ENCODE assay signal across 14 cellular contexts in genomic region chr6:45533394-45533793, GRCh38.
DNase-seq lines count a peak whose midpoint lies in the region; ATAC-seq and TF ChIP-seq lines count a peak whose summit lies in the region.
"Had no signal": no experiment of that assay in that cellular context is flagged by ENCODE, and none has a peak within 500 bp of the region (broad histone marks: within the 10 kb centered on the region; RNA-seq: fewer than 3 reads in every experiment).

No MANE protein-coding gene starts in this region.

- DNase-seq in HFFc6 (no peak), cardiac fibroblast (ENCODE audit: low read depth in 2 of 2) (peak; percentile 41 to 50), left lung (no peak), body of pancreas (no peak), NCI-H345 treated with DMSO at 0.1 percent for 48 hours (lab: John Stamatoyannopoulos, UW; ENCODE audit: unreplicated experiment) (no peak)
- DNase-seq: CD4-positive, alpha-beta T cell; GF-D8; stimulated activated naive CD8-positive, alpha-beta T cell treated with anti-CD3 and anti-CD28 coated beads, Interleukin-15, Interleukin-2, amounts not matched to agents 100 U/mL and 50 U/mL, for 24 hours had no signal

- TF ChIP-seq CTCF in HFFc6 (IDR thresholded peaks at IDR 0.05): no peak
- TF ChIP-seq CTCF in cardiac fibroblast (IDR thresholded peaks at IDR 0.05; ENCODE audit: low read depth, low read length): no peak
- TF ChIP-seq CTCF in left lung (IDR thresholded peaks at IDR 0.05): no peak
- TF ChIP-seq CTCF in body of pancreas (IDR thresholded peaks at IDR 0.05): no peak

- H3K36me3 ChIP-seq in left lung (no peaks in the 10 kb centered on the region), skeletal muscle tissue (ENCODE audit: control insufficient read depth in 3 of 3, insufficient read depth in 3 of 3, low read length in 3 of 3) (no peaks in the 10 kb centered on the region), body of pancreas (replicated peaks in 1 of 2; ENCODE audit: insufficient read depth in 1 of 2, low read depth in 2 of 2) (no peaks in the 10 kb centered on the region)

- H3K4me1 ChIP-seq in left lung (no peaks in the 10 kb centered on the region), skeletal muscle tissue (ENCODE audit: control insufficient read depth in 3 of 3, insufficient read depth in 3 of 3, low read length in 3 of 3) (peaks cover under 1 to 7% (median 3%) of the 10 kb centered on the region in 3 donors), body of pancreas (no peaks in the 10 kb centered on the region)

- peak overlapping the region; percentile 27 to 66 (median 51) for H3K9ac ChIP-seq in skeletal muscle tissue (ENCODE audit: low read depth in 1 of 3, low read length in 3 of 3)

- intact Hi-C loops in left lung (cut with DNase I): no loop called here
- intact Hi-C loops in body of pancreas (cut with DNase I): no loop called here

- peaks cover 16% of the 10 kb centered on the region for H3K36me3 Mint-ChIP-seq in HFFc6 (ENCODE audit: low read depth)

- peak overlapping the region; percentile 79 for H3K4me3 Mint-ChIP-seq in HFFc6
- H3K4me3 Mint-ChIP-seq: CD4-positive, alpha-beta T cell had no signal

- H3K27me3 ChIP-seq in left lung (no peaks in the 10 kb centered on the region), skeletal muscle tissue (ENCODE audit: control insufficient read depth in 3 of 3, insufficient read depth in 3 of 3, low read length in 3 of 3) (no peaks in the 10 kb centered on the region), body of pancreas (no peaks in the 10 kb centered on the region)

- WGBS in body of pancreas, 2 donors: 20 to 29% methylated on average over 4 of the region's 4 CpGs

- H3K9me3 Mint-ChIP-seq in HFFc6: no peaks in the 10 kb centered on the region
- H3K9me3 Mint-ChIP-seq: CD4-positive, alpha-beta T cell had no signal

- peak overlapping the region; percentile 26 for H3K27ac Mint-ChIP-seq in HFFc6
- H3K27ac Mint-ChIP-seq: CD4-positive, alpha-beta T cell; progenitor cell of endocrine pancreas had no signal

- peaks cover 22% of the 10 kb centered on the region for H3K4me1 Mint-ChIP-seq in HFFc6 (ENCODE audit: low read depth)

- no peak overlapping the region for H3K27ac ChIP-seq in left lung
- H3K27ac ChIP-seq in skeletal muscle tissue (ENCODE audit: low read depth, low read length): no peak overlapping the region
- no peak overlapping the region for H3K27ac ChIP-seq in body of pancreas

- peak; percentile 58 for ATAC-seq in left lung
- ATAC-seq in body of pancreas: no peak
- ATAC-seq in GM18907 (IDR thresholded peaks at IDR 0.05; ENCODE audit: unreplicated experiment): no peak
- no peak for ATAC-seq in GM18909 (IDR thresholded peaks at IDR 0.05; ENCODE audit: poor library complexity, unreplicated experiment)
- ATAC-seq: activated CD4-positive, CD25-positive, alpha-beta regulatory T cell treated with anti-CD3 and anti-CD28 coated beads, Interleukin-2, amount 50 U/mL, for 24 hours; HCT116; stimulated activated naive CD8-positive, alpha-beta T cell treated with anti-CD3 and anti-CD28 coated beads, Interleukin-15, Interleukin-2, amounts not matched to agents 100 U/mL and 50 U/mL, for 24 hours had no signal

- peak overlapping the region in 1 of 2 donors; percentile 31 for H3K4me3 ChIP-seq in cardiac fibroblast (replicated peaks in 1 of 2; ENCODE audit: low read depth in 2 of 2, low read length in 2 of 2)
- peak overlapping the region in 1 of 2 donors; percentile 13 for H3K4me3 ChIP-seq in left lung
- peak overlapping the region; percentile 53 to 61 (median 57) for H3K4me3 ChIP-seq in skeletal muscle tissue (ENCODE audit: low read length in 3 of 3)
- no peak overlapping the region for H3K4me3 ChIP-seq in body of pancreas

- no peaks in the 10 kb centered on the region; the same call in none of the 2 replicates for H3K27me3 Mint-ChIP-seq in HFFc6 (ENCODE audit: insufficient read depth)
- H3K27me3 Mint-ChIP-seq: CD4-positive, alpha-beta T cell had no signal

- H3K9me3 ChIP-seq in left lung (no peaks in the 10 kb centered on the region), skeletal muscle tissue (ENCODE audit: control insufficient read depth in 3 of 3, low read length in 3 of 3) (no peaks in the 10 kb centered on the region), body of pancreas (no peaks in the 10 kb centered on the region)

- TF ChIP-seq POLR2A in body of pancreas (IDR thresholded peaks at IDR 0.05): no peak

Comparison
In these comparisons a context has a peak if more than half of its experiments do, and no peak if none do; other contexts are left out.
1. DNase-seq: peak in cardiac fibroblast (2 of 2); none in HFFc6 (single experiment), left lung (0 of 2), body of pancreas (0 of 4) and NCI-H345 treated with DMSO at 0.1 percent for 48 hours (single experiment).
2. H3K4me3 ChIP-seq: peak in skeletal muscle tissue (3 of 3); none in body of pancreas (0 of 2).